ENCODE assay signal across 25 cellular contexts in the genomic region with DNA sequence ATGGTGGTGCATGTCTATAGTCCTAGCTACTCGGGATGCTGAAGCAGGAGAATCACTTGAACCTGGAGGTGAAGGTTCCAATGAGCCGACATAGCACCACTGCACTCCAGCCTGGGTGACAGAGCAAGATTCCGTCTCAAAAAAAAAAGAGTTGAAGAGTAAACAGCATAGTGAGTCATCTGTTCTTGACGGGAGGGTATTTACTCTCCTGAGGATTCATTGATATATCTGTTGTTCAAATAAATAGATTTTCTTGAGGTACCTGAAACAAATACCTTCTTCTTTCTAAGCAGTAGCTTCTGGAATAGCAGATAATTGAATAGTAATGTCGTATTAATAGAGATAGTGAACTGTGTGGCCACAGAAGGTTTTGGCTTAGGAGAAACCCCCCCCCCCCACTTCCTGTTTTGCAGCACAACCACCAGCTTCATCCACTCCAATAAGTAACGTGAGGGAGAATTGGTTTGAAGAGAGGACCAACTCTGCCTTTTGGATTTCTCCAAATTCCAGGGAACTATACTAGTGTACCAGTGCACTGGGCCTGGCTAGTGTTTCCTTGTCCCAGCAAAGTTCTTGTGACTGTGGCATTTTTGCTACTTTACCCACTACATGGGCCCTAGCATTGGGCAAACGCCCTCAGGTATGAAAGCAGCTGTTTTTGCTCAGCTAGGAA.
A peak's percentile ranks its signal among the peaks of the same experiment; 100 is the strongest.
DNase-seq lines count a peak whose midpoint lies in the region; ATAC-seq and TF ChIP-seq lines count a peak whose summit lies in the region.
"Had no signal": no experiment of that assay in that cellular context is flagged by ENCODE, and none has a peak within 500 bp of the region (broad histone marks: within the 10 kb centered on the region; RNA-seq: fewer than 3 reads in every experiment).

No MANE protein-coding gene starts in this region.

- H3K4me3 Mint-ChIP-seq in stimulated activated naive B cell treated with anti-CD40 and anti-IgM and Interleukin-4, amounts not matched to agents 10 μg/mL and 1 μg/mL and 100 μg/mL, for 72 hours = no peak overlapping the region
- H3K4me3 Mint-ChIP-seq: activated T-cell treated with anti-CD3 and anti-CD28 coated beads, Interleukin-2, amount 50 U/mL, for 72 hours; stimulated activated effector memory CD8-positive, alpha-beta T cell treated with anti-CD3 and anti-CD28 coated beads, Interleukin-12 subunit alpha, Interleukin-12 subunit beta, amount 100 ng/mL, for 72 hours had no signal

- H3K9ac ChIP-seq in PC-3 (ENCODE audit: low read length) = no peak overlapping the region

- no peaks in the 10 kb centered on the region for H3K9me3 Mint-ChIP-seq in stimulated activated naive B cell treated with anti-CD40 and anti-IgM and Interleukin-4, amounts not matched to agents 10 μg/mL and 1 μg/mL and 100 μg/mL, for 72 hours
- H3K9me3 Mint-ChIP-seq: stimulated activated effector memory CD8-positive, alpha-beta T cell treated with anti-CD3 and anti-CD28 coated beads, Interleukin-12 subunit alpha, Interleukin-12 subunit beta, amount 100 ng/mL, for 72 hours had no signal

- H3K36me3 ChIP-seq in PC-3 (ENCODE audit: low read depth, low read length) = no peaks in the 10 kb centered on the region
- H3K36me3 ChIP-seq: prostate gland, suprapubic skin, uterus had no signal

- peaks cover 18 to 35% of the 10 kb centered on the region in 2 donors for H3K4me1 Mint-ChIP-seq in stimulated activated naive B cell treated with anti-CD40 and anti-IgM and Interleukin-4, amounts not matched to agents 10 μg/mL and 1 μg/mL and 100 μg/mL, for 72 hours

- no peaks in the 10 kb centered on the region for H3K9me3 ChIP-seq in PC-3 (ENCODE audit: low read length)
- H3K9me3 ChIP-seq: prostate gland, suprapubic skin, uterus had no signal

- TF ChIP-seq POLR2A in erythroblast (IDR thresholded peaks at IDR 0.05; ENCODE audit: low read length) = no peak

- H3K27ac Mint-ChIP-seq in stimulated activated naive B cell treated with anti-CD40 and anti-IgM and Interleukin-4, amounts not matched to agents 10 μg/mL and 1 μg/mL and 100 μg/mL, for 72 hours = no peak overlapping the region
- H3K27ac Mint-ChIP-seq: activated T-cell treated with anti-CD3 and anti-CD28 coated beads, Interleukin-2, amount 50 U/mL, for 72 hours; stimulated activated effector memory CD8-positive, alpha-beta T cell treated with anti-CD3 and anti-CD28 coated beads, Interleukin-12 subunit alpha, Interleukin-12 subunit beta, amount 100 ng/mL, for 72 hours had no signal

- H3K4me3 ChIP-seq in PC-3 (ENCODE audit: low read length) = no peak overlapping the region
- H3K4me3 ChIP-seq: prostate gland, skin epidermis, suprapubic skin, uterus had no signal

- BruUV-seq in PC-3 (replicated peaks; lab: Mats Ljungman, UMichigan) = no TSS peak

- no peak overlapping the region for H2AFZ ChIP-seq in PC-3 (ENCODE audit: low read length)

- peak; percentile 85 for ATAC-seq in PC-3
- no peak for ATAC-seq in stimulated activated naive B cell treated with anti-CD40 and anti-IgM and Interleukin-4, amounts not matched to agents 10 μg/mL and 1 μg/mL and 100 μg/mL, for 72 hours (replicated peaks)
- ATAC-seq: activated T-cell treated with anti-CD3 and anti-CD28 coated beads, Interleukin-2, amount 50 U/mL, for 72 hours; esophagus mucosa; left ventricle myocardium superior; SK-N-SH treated with all-trans-retinoic acid at 6 μM for 48 hours; stimulated activated effector memory CD8-positive, alpha-beta T cell treated with anti-CD3 and anti-CD28 coated beads, Interleukin-12 subunit alpha, Interleukin-12 subunit beta, amount 100 ng/mL, for 72 hours had no signal

- no peaks in the 10 kb centered on the region for H3K27me3 Mint-ChIP-seq in stimulated activated naive B cell treated with anti-CD40 and anti-IgM and Interleukin-4, amounts not matched to agents 10 μg/mL and 1 μg/mL and 100 μg/mL, for 72 hours

- H3K36me3 Mint-ChIP-seq in stimulated activated naive B cell treated with anti-CD40 and anti-IgM and Interleukin-4, amounts not matched to agents 10 μg/mL and 1 μg/mL and 100 μg/mL, for 72 hours = peaks cover 26 to 44% of the 10 kb centered on the region in 2 donors

- TF ChIP-seq CTCF in PC-3 (conservative IDR thresholded peaks at IDR 0.05; ENCODE audit: low read depth, low read length) = no peak

- no peaks in the 10 kb centered on the region for H3F3A ChIP-seq in PC-3 (ENCODE audit: low read length, unreplicated experiment)

- no peaks in the 10 kb centered on the region for H3K9me2 ChIP-seq in PC-3 (replicated peaks; ENCODE audit: low read length)

- no peak overlapping the region for H3K27ac ChIP-seq in PC-3 (ENCODE audit: low read length)
- H3K27ac ChIP-seq: prostate gland, RWPE1, skin epidermis, suprapubic skin, uterus had no signal

- no peaks in the 10 kb centered on the region for H4K20me1 ChIP-seq in PC-3 (ENCODE audit: low read length)

- peaks cover 8% of the 10 kb centered on the region for H3K4me1 ChIP-seq in PC-3 (ENCODE audit: insufficient read depth, low read length)
- H3K4me1 ChIP-seq: prostate gland, uterus had no signal

- POLR2A ChIA-PET in PC-3 (lab: Charles Lee; ENCODE audit: unreplicated experiment) = interaction anchor here (0.6 kb wide), 1 partner anchor 441 kb away, joined by 3 read pairs; no protein-coding TSS in a partner anchor

- H3K27me3 ChIP-seq in PC-3 (ENCODE audit: low read length) = no peaks in the 10 kb centered on the region
- H3K27me3 ChIP-seq: suprapubic skin, uterus had no signal

- H3K4me2 ChIP-seq in PC-3 (ENCODE audit: low read length) = no peak overlapping the region

- intact Hi-C loops in PC-3 (cut with micrococcal nuclease) = no loop called here

- H3K79me2 ChIP-seq in PC-3 (ENCODE audit: low read length) = no peaks in the 10 kb centered on the region

- CTCF ChIA-PET in PC-3 (lab: Charles Lee) = no interaction called here

- DNase-seq in DMS53 (lab: John Stamatoyannopoulos, UW) (peak; percentile 74), H4 (ENCODE audit: low spot score) (peak; percentile 26), PC-3 (peak; percentile 54), erythroblast (lab: John Stamatoyannopoulos, UW) (peak; percentile 35 to 58), ureter (ENCODE audit: low spot score) (no peak), putamen (ENCODE audit: low spot score) (no peak)
- DNase-seq in stimulated activated naive B cell treated with anti-CD40 and anti-IgM and Interleukin-4, amounts not matched to agents 10 μg/mL and 1 μg/mL and 100 μg/mL, for 72 hours = no peak
- DNase-seq: activated CD4-positive, CD25-positive, alpha-beta regulatory T cell treated with anti-CD3 and anti-CD28 coated beads, Interleukin-2, amount 50 U/mL, for 72 hours; activated naive CD4-positive, alpha-beta T cell treated with anti-CD3 and anti-CD28 coated beads, Interleukin-2, amount 50 U/mL, for 16 hours; activated T-cell treated with anti-CD3 and anti-CD28 coated beads, Interleukin-2, amount 50 U/mL, for 72 hours; aorta; foreskin melanocyte; Kasumi-1; left ventricle myocardium superior; NCI-H2107; NCI-H510A; stimulated activated CD4-positive, alpha-beta T cell treated with anti-CD3 and anti-CD28 coated beads, Interleukin-1b, Interleukin-23, amount 100 ng/mL, for 48 hours; uterus had no signal

Comparison
In these comparisons a context has a peak if more than half of its experiments do, and no peak if none do; other contexts are left out.
1. DNase-seq: peak in DMS53 (single experiment), H4 (single experiment), PC-3 (single experiment) and erythroblast (2 of 2); none in ureter (single experiment), stimulated activated naive B cell treated with anti-CD40 and anti-IgM and Interleukin-4, amounts not matched to agents 10 μg/mL and 1 μg/mL and 100 μg/mL, for 72 hours (single experiment) and putamen (single experiment).